Comparison of ENCODE assay signal across 16 cellular contexts in the genomic region with DNA sequence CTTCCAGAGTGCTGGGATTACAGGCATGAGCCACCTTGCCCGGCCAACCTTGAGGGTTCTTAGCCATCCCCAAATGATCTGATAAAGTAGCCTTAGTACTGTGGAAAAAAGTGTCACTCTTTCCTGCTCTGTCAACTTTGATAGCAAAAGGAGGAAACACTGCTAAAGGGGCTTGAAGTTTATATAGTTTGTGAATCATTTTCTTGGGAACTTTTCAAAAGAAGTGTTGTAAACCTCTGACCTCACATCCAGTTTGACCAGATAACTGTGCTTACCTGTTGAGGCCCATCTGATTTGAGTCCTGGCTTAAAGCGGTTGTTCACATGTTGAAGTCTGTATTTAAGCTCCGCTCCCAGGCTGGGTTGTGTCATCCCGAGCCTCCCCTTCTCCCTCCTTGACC. TPM values are rescaled to one million over a fixed set of nuclear protein-coding genes. Genes with fewer than 3 reads are reported as not detected.
DNase-seq lines count a peak whose midpoint lies in the region; ATAC-seq and TF ChIP-seq lines count a peak whose summit lies in the region.
"Had no signal": no experiment of that assay in that cellular context is flagged by ENCODE, and none has a peak within 500 bp of the region (broad histone marks: within the 10 kb centered on the region; RNA-seq: fewer than 3 reads in every experiment).

No MANE protein-coding gene starts in this region.

- peak overlapping the region; percentile 99 for H3K27ac Mint-ChIP-seq in activated naive CD4-positive, alpha-beta T cell treated with anti-CD3 and anti-CD28 coated beads, Interleukin-2, amount 10 ng/mL, durations not matched to agents 7 days and 5 days
- H3K27ac Mint-ChIP-seq in activated naive CD8-positive, alpha-beta T cell treated with anti-CD3 and anti-CD28 coated beads, Interleukin-2, amount 50 U/mL, for 24 hours = peak overlapping the region; percentile 55
- H3K27ac Mint-ChIP-seq in Calu3 (ENCODE audit: unreplicated experiment) = no peak overlapping the region

- ATAC-seq in activated naive CD8-positive, alpha-beta T cell treated with anti-CD3 and anti-CD28 coated beads, Interleukin-2, amount 50 U/mL, for 24 hours = peak; percentile 68
- peak; percentile 49 to 73 for ATAC-seq in lower lobe of right lung

- peaks cover 4% of the 10 kb centered on the region for H3K4me1 ChIP-seq in lower lobe of right lung

- TF ChIP-seq CTCF in lower lobe of right lung (IDR thresholded peaks at IDR 0.05) (no peak), Calu3 (IDR thresholded peaks at IDR 0.05; ENCODE audit: unreplicated experiment) (no peak)

- H3K4me3 Mint-ChIP-seq in activated naive CD4-positive, alpha-beta T cell treated with anti-CD3 and anti-CD28 coated beads, Interleukin-2, amount 10 ng/mL, durations not matched to agents 7 days and 5 days = peak overlapping the region; percentile 79
- peak overlapping the region; percentile 46 for H3K4me3 Mint-ChIP-seq in activated naive CD8-positive, alpha-beta T cell treated with anti-CD3 and anti-CD28 coated beads, Interleukin-2, amount 50 U/mL, for 24 hours
- no peak overlapping the region for H3K4me3 Mint-ChIP-seq in Calu3 (ENCODE audit: low read depth, unreplicated experiment)
- H3K4me3 Mint-ChIP-seq: activated naive CD8-positive, alpha-beta T cell had no signal

- H3K27me3 ChIP-seq in lower lobe of right lung (ENCODE audit: low read depth) = no peaks in the 10 kb centered on the region

- H3K27ac ChIP-seq in lower lobe of right lung = no peak overlapping the region
- H3K27ac ChIP-seq: HL-60, WERI-Rb-1 had no signal

- H3K9me3 ChIP-seq in lower lobe of right lung = no peaks in the 10 kb centered on the region

- no peak for DNase-seq in activated naive CD4-positive, alpha-beta T cell treated with anti-CD3 and anti-CD28 coated beads, Interleukin-2, amount 10 ng/mL, durations not matched to agents 7 days and 5 days
- no peak for DNase-seq in activated naive CD4-positive, alpha-beta T cell (lab: John Stamatoyannopoulos, UW)
- DNase-seq in activated naive CD8-positive, alpha-beta T cell treated with anti-CD3 and anti-CD28 coated beads, Interleukin-2, amount 50 U/mL, for 24 hours = no peak
- no peak for DNase-seq in lower lobe of right lung
- DNase-seq in ureter (ENCODE audit: low spot score) = peak; percentile 45
- no peak for DNase-seq in activated CD8-positive, alpha-beta memory T cell treated with anti-CD3 and anti-CD28 coated beads for 24 hours
- no peak for DNase-seq in Calu3
- DNase-seq in erythroblast (lab: John Stamatoyannopoulos, UW) = no peak
- DNase-seq: effector CD4-positive, alpha-beta T cell; foreskin fibroblast; KBM-7; NCI-H1092; NCI-H82; WERI-Rb-1 had no signal

- intact Hi-C loops in lower lobe of right lung (cut with DNase I) (no loop called here), Calu3 (cut with micrococcal nuclease; ENCODE audit: unreplicated experiment) (no loop called here)

- TF ChIP-seq POLR2A in erythroblast (IDR thresholded peaks at IDR 0.05; ENCODE audit: low read length) = no peak

- H3K4me3 ChIP-seq in lower lobe of right lung = no peak overlapping the region

- H3K36me3 ChIP-seq in lower lobe of right lung = no peaks in the 10 kb centered on the region

- H3K36me3 Mint-ChIP-seq in activated naive CD4-positive, alpha-beta T cell treated with anti-CD3 and anti-CD28 coated beads, Interleukin-2, amount 10 ng/mL, durations not matched to agents 7 days and 5 days = peaks cover 16% of the 10 kb centered on the region
- no peaks in the 10 kb centered on the region for H3K36me3 Mint-ChIP-seq in activated naive CD8-positive, alpha-beta T cell treated with anti-CD3 and anti-CD28 coated beads, Interleukin-2, amount 50 U/mL, for 24 hours (ENCODE audit: low read depth)
- H3K36me3 Mint-ChIP-seq in Calu3 (ENCODE audit: insufficient read depth, unreplicated experiment) = no peaks in the 10 kb centered on the region
- H3K36me3 Mint-ChIP-seq: activated naive CD8-positive, alpha-beta T cell had no signal

- no TSS peak for BruUV-seq in Calu3 (replicated peaks; lab: Mats Ljungman, UMichigan)

- H3K4me1 Mint-ChIP-seq in activated naive CD4-positive, alpha-beta T cell treated with anti-CD3 and anti-CD28 coated beads, Interleukin-2, amount 10 ng/mL, durations not matched to agents 7 days and 5 days = peaks cover 72% of the 10 kb centered on the region
- H3K4me1 Mint-ChIP-seq in activated naive CD8-positive, alpha-beta T cell treated with anti-CD3 and anti-CD28 coated beads, Interleukin-2, amount 50 U/mL, for 24 hours = peaks cover 49% of the 10 kb centered on the region
- H3K4me1 Mint-ChIP-seq in Calu3 (ENCODE audit: low read depth, unreplicated experiment) = no peaks in the 10 kb centered on the region

- peaks cover 7% of the 10 kb centered on the region for H3K9me3 Mint-ChIP-seq in activated naive CD4-positive, alpha-beta T cell treated with anti-CD3 and anti-CD28 coated beads, Interleukin-2, amount 10 ng/mL, durations not matched to agents 7 days and 5 days
- peaks cover 4% of the 10 kb centered on the region for H3K9me3 Mint-ChIP-seq in activated naive CD8-positive, alpha-beta T cell treated with anti-CD3 and anti-CD28 coated beads, Interleukin-2, amount 50 U/mL, for 24 hours
- no peaks in the 10 kb centered on the region for H3K9me3 Mint-ChIP-seq in Calu3 (ENCODE audit: low read depth, unreplicated experiment)

- CTCF ChIA-PET in activated naive CD4-positive, alpha-beta T cell treated with anti-CD3 and anti-CD28 coated beads, Interleukin-2, amount 10 ng/mL, durations not matched to agents 7 days and 5 days (lab: Charles Lee) = no interaction called here
- CTCF ChIA-PET in Calu3 (lab: Charles Lee) = no interaction called here

- no peaks in the 10 kb centered on the region for H3K27me3 Mint-ChIP-seq in activated naive CD4-positive, alpha-beta T cell treated with anti-CD3 and anti-CD28 coated beads, Interleukin-2, amount 10 ng/mL, durations not matched to agents 7 days and 5 days
- H3K27me3 Mint-ChIP-seq in activated naive CD8-positive, alpha-beta T cell treated with anti-CD3 and anti-CD28 coated beads, Interleukin-2, amount 50 U/mL, for 24 hours = no peaks in the 10 kb centered on the region
- H3K27me3 Mint-ChIP-seq in Calu3 (ENCODE audit: unreplicated experiment) = no peaks in the 10 kb centered on the region
- H3K27me3 Mint-ChIP-seq: activated naive CD8-positive, alpha-beta T cell had no signal

RNA-seq across cellular contexts. Expression of a gene that starts 13.5 kb away (rescaled TPM):
- total RNA-seq in lower lobe of right lung (48.1 TPM), ureter (81.1 TPM), Calu3 (2022) (12.3 and 16.3 TPM in 2 replicates)
